In genomic region chr9:3012843-3013242, GRCh38 we compare ENCODE assay signal across 18 cellular contexts.
"Had no signal": no experiment of that assay in that cellular context is flagged by ENCODE, and none has a peak within 500 bp of the region (broad histone marks: within the 10 kb centered on the region; RNA-seq: fewer than 3 reads in every experiment).

No MANE protein-coding gene starts in this region.

- H3K27me3 ChIP-seq: esophagus muscularis mucosa, gastroesophageal sphincter, heart left ventricle, neutrophil, ovary, suprapubic skin, tibial nerve had no signal

- H3K4me1 ChIP-seq: esophagus muscularis mucosa, gastroesophageal sphincter, heart left ventricle, suprapubic skin had no signal

- H3K9me3 ChIP-seq: esophagus muscularis mucosa, gastroesophageal sphincter, heart left ventricle, neutrophil, ovary, suprapubic skin, tibial nerve had no signal

- H3K36me3 ChIP-seq: esophagus muscularis mucosa, gastroesophageal sphincter, heart left ventricle, neutrophil, ovary, suprapubic skin, tibial nerve had no signal

- H3K27ac ChIP-seq: coronary artery, esophagus muscularis mucosa, gastroesophageal sphincter, heart left ventricle, neutrophil, ovary, suprapubic skin, tibial nerve had no signal

- DNase-seq: activated CD4-positive, alpha-beta memory T cell treated with anti-CD3 and anti-CD28 coated beads for 36 hours; activated CD4-positive, alpha-beta T cell treated with anti-CD3 and anti-CD28 coated beads for 4 hours; activated CD4-positive, CD25-positive, alpha-beta regulatory T cell; activated naive CD4-positive, alpha-beta T cell treated with anti-CD3 and anti-CD28 coated beads, Interleukin-2, amount 10 ng/mL, durations not matched to agents 7 days and 5 days; activated T-cell treated with anti-CD3 and anti-CD28 coated beads, Interleukin-2, amount 50 U/mL, for 48 hours; cerebellar nuclear complex; heart left ventricle; left cardiac atrium; ovary; right cardiac atrium; stimulated activated CD4-positive, alpha-beta T cell treated with anti-CD3 and anti-CD28 coated beads, Interleukin-1b, Interleukin-23, amount 100 ng/mL, for 48 hours; stimulated activated naive CD8-positive, alpha-beta T cell treated with anti-CD3 and anti-CD28 coated beads, Interleukin-15, amount 100 ng/mL, for 72 hours had no signal

- H3K4me3 ChIP-seq: coronary artery, esophagus muscularis mucosa, gastroesophageal sphincter, heart left ventricle, ovary, suprapubic skin, tibial nerve had no signal
